8 cellular contexts compared by ENCODE assay signal in genomic region chr13:112942689-112943308, GRCh38. TPM values are rescaled to one million over a fixed set of nuclear protein-coding genes. Genes with fewer than 3 reads are reported as not detected.
DNase-seq lines count a peak whose midpoint lies in the region; ATAC-seq and TF ChIP-seq lines count a peak whose summit lies in the region.

No MANE protein-coding gene starts in this region.

- H3K27ac ChIP-seq in AG04450 (ENCODE audit: low read depth, low read length) (no peak overlapping the region), smooth muscle cell (ENCODE audit: low read depth) (no peak overlapping the region)

- DNase-seq in AG04450 (ENCODE audit: low read depth, low spot score), result peak; percentile 76
- peak; percentile 93 for DNase-seq in NCI-H2171 treated with DMSO at 0.1 percent for 48 hours (lab: John Stamatoyannopoulos, UW)
- DNase-seq in central memory CD4-positive, alpha-beta T cell, result peak; percentile 87
- peak; percentile 99 for DNase-seq in inferior parietal cortex (ENCODE audit: extremely low spot score)
- DNase-seq in smooth muscle cell (lab: John Stamatoyannopoulos, UW; ENCODE audit: unreplicated experiment), result peak; percentile 76

- no peaks in the 10 kb centered on the region for H3F3A ChIP-seq in smooth muscle cell (ENCODE audit: low read depth)

- H3K4me2 ChIP-seq in smooth muscle cell, result peak overlapping the region; percentile 98

- no peak overlapping the region for H3K9ac ChIP-seq in smooth muscle cell (ENCODE audit: low read depth)

- no peaks in the 10 kb centered on the region for H3K79me2 ChIP-seq in smooth muscle cell (ENCODE audit: low read depth)

- H3K4me3 ChIP-seq in AG04450 (ENCODE audit: low read depth, low read length) (peak overlapping the region; percentile 54), WI38 (ENCODE audit: low read depth, low read length) (peak overlapping the region; percentile 48), smooth muscle cell (peak overlapping the region; percentile 76)

- H3K9me3 ChIP-seq in AG04450 (ENCODE audit: control insufficient read depth, insufficient read depth, low read length) (no peaks in the 10 kb centered on the region; the same call in 1 of the 2 replicates), smooth muscle cell (replicated peaks; ENCODE audit: low read depth) (no peaks in the 10 kb centered on the region)

- H3K4me1 ChIP-seq in smooth muscle cell (ENCODE audit: low read depth), result peaks cover 4% of the 10 kb centered on the region

- no peaks in the 10 kb centered on the region for H4K20me1 ChIP-seq in smooth muscle cell (ENCODE audit: low read depth)

- CTCF ChIA-PET in AG04450 (lab: Charles Lee), result interaction anchor here (0.7 to 1.6 kb wide), 12 partner anchors 10 to 451 kb away, joined by 3 to 9 read pairs (median 4); no protein-coding TSS in a partner anchor

- peak; percentile 98 for ATAC-seq in GM18868 (IDR thresholded peaks at IDR 0.05; ENCODE audit: unreplicated experiment)
- ATAC-seq in HG03135 (IDR thresholded peaks at IDR 0.05; ENCODE audit: unreplicated experiment), result peak; percentile 99

- H3K27me3 ChIP-seq in AG04450 (ENCODE audit: control insufficient read depth, insufficient read depth, low read length), result peaks cover 34% of the 10 kb centered on the region
- H3K27me3 ChIP-seq in smooth muscle cell (ENCODE audit: low read depth), result no peaks in the 10 kb centered on the region

- peak overlapping the region; percentile 96 for H2AFZ ChIP-seq in smooth muscle cell (ENCODE audit: low read depth)

- no peaks in the 10 kb centered on the region for H3K36me3 ChIP-seq in smooth muscle cell (ENCODE audit: low read depth)

- TF ChIP-seq CTCF in AG04450 (IDR thresholded peaks at IDR 0.05; ENCODE audit: low read depth, low read length) (peak; percentile 98), WI38 (IDR thresholded peaks at IDR 0.05; ENCODE audit: low read depth, low read length) (peak; percentile 89), smooth muscle cell (IDR thresholded peaks at IDR 0.05; ENCODE audit: borderline replicate concordance, insufficient read depth, poor library complexity, severe bottlenecking) (peak; percentile 98)

- 5% methylated on average over 18 of the region's 18 CpGs for WGBS in smooth muscle cell (ENCODE audit: low lambda C conversion rate)

- POLR2A ChIA-PET in AG04450 (lab: Yijun Ruan, JAX), result no interaction called here

RNA-seq across cellular contexts. Expression of gene MCF2L, which starts 26.2 kb away (rescaled TPM):
- polyA plus RNA-seq in AG04450 (2011; rRNA removed) (0.04 and 0.10 TPM in 2 replicates), smooth muscle cell (0.54 and 5.5 TPM in 2 replicates)
- 0.04 and 0.46 TPM in 2 replicates for polyA minus RNA-seq in AG04450 (2011; rRNA and poly(A)+ RNA removed)
- 3.8 and 7.6 TPM in 2 replicates for total RNA-seq in smooth muscle cell
